In genomic region chr3:29215948-29216347, GRCh38 we compare ENCODE assay signal across 17 cellular contexts.
DNase-seq lines count a peak whose midpoint lies in the region; ATAC-seq, FAIRE-seq and TF ChIP-seq lines count a peak whose summit lies in the region.
"Had no signal": no experiment of that assay in that cellular context is flagged by ENCODE, and none has a peak within 500 bp of the region (broad histone marks: within the 10 kb centered on the region; RNA-seq: fewer than 3 reads in every experiment).

No MANE protein-coding gene starts in this region.

- H3K9me3 Mint-ChIP-seq in astrocyte (ENCODE audit: unreplicated experiment) = no peaks in the 10 kb centered on the region

- H3K4me1 ChIP-seq in GM23248 (ENCODE audit: insufficient read depth) = no peaks in the 10 kb centered on the region; the same call in 1 of the 2 replicates
- no peaks in the 10 kb centered on the region for H3K4me1 ChIP-seq in astrocyte (ENCODE audit: insufficient read depth, low read length)
- H3K4me1 ChIP-seq: SJCRH30 had no signal

- peaks cover 2% of the 10 kb centered on the region for H3K27me3 Mint-ChIP-seq in astrocyte (ENCODE audit: low read depth, unreplicated experiment)

- H3K27me3 ChIP-seq in GM23248 (replicated peaks; ENCODE audit: insufficient read depth) (no peaks in the 10 kb centered on the region), astrocyte (ENCODE audit: insufficient read depth, low read length) (no peaks in the 10 kb centered on the region)
- H3K27me3 ChIP-seq: SJCRH30 had no signal

- no peaks in the 10 kb centered on the region for H4K20me1 ChIP-seq in GM23248 (ENCODE audit: insufficient read depth)
- no peaks in the 10 kb centered on the region for H4K20me1 ChIP-seq in astrocyte (ENCODE audit: insufficient read depth, low read length)

- H3K27ac ChIP-seq in GM23248 (no peak overlapping the region), astrocyte (ENCODE audit: low read depth, low read length) (no peak overlapping the region)
- H3K27ac ChIP-seq: C4-2B, SJCRH30 had no signal

- H2AFZ ChIP-seq in GM23248 = no peak overlapping the region
- no peak overlapping the region for H2AFZ ChIP-seq in astrocyte (ENCODE audit: low read depth, low read length)

- H3K27ac Mint-ChIP-seq in astrocyte (ENCODE audit: unreplicated experiment) = no peak overlapping the region

- H3K9me2 ChIP-seq in GM23248 (ENCODE audit: insufficient read depth) = no peaks in the 10 kb centered on the region

- H3K36me3 ChIP-seq in GM23248 (ENCODE audit: low read depth) (no peaks in the 10 kb centered on the region), astrocyte (ENCODE audit: insufficient read depth, low read length) (no peaks in the 10 kb centered on the region)
- H3K36me3 ChIP-seq: SJCRH30 had no signal

- DNase-seq in AG09309 (ENCODE audit: low read depth) (peak; percentile 34), GM23248 (peak; percentile 42), astrocyte (ENCODE audit: low read depth) (no peak), iris pigment epithelial cell (ENCODE audit: low read depth) (peak; percentile 56), dedifferentiated amniotic fluid mesenchymal stem cell (ENCODE audit: extremely low spot score) (no peak)
- DNase-seq: DND-41, GF-D8, KBM-7, NCI-H1105 treated with DMSO at 0.1 percent for 48 hours, NCI-H1694 treated with DMSO at 0.1 percent for 48 hours, NCI-H524 treated with DMSO at 0.1 percent for 48 hours, SJCRH30 had no signal

- H3K9ac ChIP-seq in GM23248 = no peak overlapping the region
- no peak overlapping the region for H3K9ac ChIP-seq in astrocyte (ENCODE audit: low read length)

- ATAC-seq in GM18520 (IDR thresholded peaks at IDR 0.05; ENCODE audit: unreplicated experiment) (no peak), GM19351 (IDR thresholded peaks at IDR 0.05; ENCODE audit: unreplicated experiment) (no peak)
- ATAC-seq: GM12878 had no signal

- no peaks in the 10 kb centered on the region for H3K79me2 ChIP-seq in GM23248 (ENCODE audit: insufficient read depth)
- no peaks in the 10 kb centered on the region for H3K79me2 ChIP-seq in astrocyte (ENCODE audit: insufficient read depth, low read length)

- no peaks in the 10 kb centered on the region for H3K36me3 Mint-ChIP-seq in astrocyte (ENCODE audit: low read depth, unreplicated experiment)

- H3K9me3 ChIP-seq in GM23248 (ENCODE audit: low read depth) (no peaks in the 10 kb centered on the region), astrocyte (ENCODE audit: insufficient read depth, low read depth, low read length) (no peaks in the 10 kb centered on the region)
- H3K9me3 ChIP-seq: SJCRH30 had no signal

- H3K4me2 ChIP-seq in GM23248 (ENCODE audit: unreplicated experiment) (no peak overlapping the region), astrocyte (ENCODE audit: low read length) (no peak overlapping the region)

- H3F3A ChIP-seq in GM23248 (ENCODE audit: insufficient read depth) = no peaks in the 10 kb centered on the region

- H3K4me3 Mint-ChIP-seq in astrocyte (ENCODE audit: unreplicated experiment) = no peak overlapping the region

- TF ChIP-seq CTCF in AG09309 (IDR thresholded peaks at IDR 0.05; ENCODE audit: control insufficient read depth, insufficient read depth, low read depth, low read length, missing control alignments) (no peak), astrocyte (IDR thresholded peaks at IDR 0.05; ENCODE audit: insufficient read depth, low read depth, low read length) (no peak)

- in situ Hi-C loops in GM23248 (cut with MboI) = no loop called here

- FAIRE-seq in astrocyte (lab: Jason Lieb, UNC) = peak; percentile 43
- FAIRE-seq: GM12878, H1 had no signal

- H3K4me1 Mint-ChIP-seq in astrocyte (ENCODE audit: low read depth, unreplicated experiment) = peaks cover 4% of the 10 kb centered on the region

- H3K4me3 ChIP-seq in AG09309 (ENCODE audit: control insufficient read depth, low read depth, low read length) (no peak overlapping the region), GM23248 (no peak overlapping the region), astrocyte (ENCODE audit: insufficient read depth, low read depth, low read length) (no peak overlapping the region)
- H3K4me3 ChIP-seq: GM12878, SJCRH30 had no signal

Comparison
In these comparisons a context has a peak if more than half of its experiments do, and no peak if none do; other contexts are left out.
1. DNase-seq: peak in AG09309 (single experiment), GM23248 (single experiment) and iris pigment epithelial cell (single experiment); none in astrocyte (single experiment) and dedifferentiated amniotic fluid mesenchymal stem cell (single experiment).